ENCODE assay signal across 16 cellular contexts in the genomic region with DNA sequence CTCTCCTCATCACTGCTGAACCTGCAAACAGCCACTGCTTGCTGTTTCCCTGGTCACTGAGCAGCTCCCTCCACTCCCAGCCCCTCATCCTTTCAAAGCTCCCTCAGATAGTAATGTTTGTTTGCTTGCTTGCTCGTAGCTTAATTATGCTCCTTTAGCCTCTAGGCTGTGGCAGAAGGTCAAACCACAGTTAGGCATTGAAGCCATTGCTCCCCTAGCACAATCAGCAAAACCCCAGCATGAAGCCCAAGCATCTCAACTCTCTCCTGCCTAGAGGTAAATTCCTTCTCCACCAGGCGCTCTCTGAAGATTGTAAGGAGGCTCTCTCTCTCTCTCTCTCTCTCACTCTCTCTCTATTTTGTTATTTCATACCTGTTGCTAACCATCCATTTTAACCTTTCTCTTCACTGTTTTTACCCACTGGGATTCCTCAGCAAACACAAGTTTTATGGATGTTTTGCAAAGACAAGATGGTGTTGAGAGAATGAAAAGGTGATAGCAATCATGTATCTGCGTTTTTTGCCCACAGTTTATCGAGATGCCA.
"Had no signal": no experiment of that assay in that cellular context is flagged by ENCODE, and none has a peak within 500 bp of the region (broad histone marks: within the 10 kb centered on the region; RNA-seq: fewer than 3 reads in every experiment).

No MANE protein-coding gene starts in this region.

- DNase-seq: activated CD4-positive, alpha-beta T cell treated with anti-CD3 and anti-CD28 coated beads, Interleukin-2, amount 50 U/mL, for 48 hours; activated CD4-positive, CD25-positive, alpha-beta regulatory T cell treated with anti-CD3 and anti-CD28 coated beads, Interleukin-2, amount 50 U/mL, for 72 hours; activated CD8-positive, alpha-beta memory T cell treated with anti-CD3 and anti-CD28 coated beads, Interleukin-2, amount 10 ng/mL, durations not matched to agents 7 days and 5 days; activated effector memory CD4-positive, alpha-beta T cell treated with anti-CD3 and anti-CD28 coated beads, Interleukin-2, amount 50 U/mL, for 16 hours; activated T-cell treated with anti-CD3 and anti-CD28 coated beads, Interleukin-2, amount 50 U/mL, for 24 hours; cerebellar nuclear complex; effector memory CD8-positive, alpha-beta T cell; hippocampal formation; left cardiac atrium; naive thymus-derived CD8-positive, alpha-beta T cell; occipital lobe; stimulated activated CD4-positive, alpha-beta T cell treated with anti-CD3 and anti-CD28 coated beads, Interleukin-12 subunit alpha, Interleukin-12 subunit beta, amount 100 ng/mL, for 4 hours; stimulated activated CD4-positive, alpha-beta T cell treated with anti-CD3 and anti-CD28 coated beads, Interleukin-2, amount 100 ng/mL, for 48 hours; stimulated activated naive CD4-positive, alpha-beta T cell treated with Interleukin-2 at 50 U/mL for 16 hours; upper lobe of right lung had no signal

- H3K4me1 ChIP-seq: upper lobe of right lung had no signal

- H3K27ac ChIP-seq: upper lobe of right lung had no signal

- H3K27me3 ChIP-seq: upper lobe of right lung had no signal

- H3K9me3 ChIP-seq: upper lobe of right lung had no signal

- H3K36me3 ChIP-seq: upper lobe of right lung had no signal

- H3K4me3 ChIP-seq: lung, upper lobe of right lung had no signal
